Comparison of ENCODE assay signal across 8 cellular contexts in genomic region chr14:88492272-88493089, GRCh38.
DNase-seq lines count a peak whose midpoint lies in the region; ATAC-seq and TF ChIP-seq lines count a peak whose summit lies in the region.

No MANE protein-coding gene starts in this region.

- peak; percentile 66 for ATAC-seq in activated T-helper 17 cell treated with anti-CD3 and anti-CD28 coated beads, Interleukin-2, amount 50 U/mL, for 72 hours (replicated peaks)

- no peak overlapping the region for H3K9ac ChIP-seq in GM23248

- no peaks in the 10 kb centered on the region for H3K79me2 ChIP-seq in GM23248 (ENCODE audit: insufficient read depth)

- in situ Hi-C loops in GM23248 (cut with MboI) = no loop called here

- H3K36me3 Mint-ChIP-seq in activated T-helper 17 cell treated with anti-CD3 and anti-CD28 coated beads, Interleukin-2, amount 50 U/mL, for 72 hours (ENCODE audit: low read depth) = no peaks in the 10 kb centered on the region
- peaks cover 14% of the 10 kb centered on the region for H3K36me3 Mint-ChIP-seq in type B pancreatic cell

- H2AFZ ChIP-seq in GM23248 = no peak overlapping the region

- WGBS in GM23248 (ENCODE audit: low coverage in 1 of 2, low lambda C conversion rate in 2 of 2, missing lambda C conversion rate in 2 of 2), 2 experiments = 44 to 51% methylated on average over 12 of the region's 12 CpGs

- H3K4me2 ChIP-seq in GM23248 (ENCODE audit: unreplicated experiment) = no peak overlapping the region

- no peaks in the 10 kb centered on the region for H4K20me1 ChIP-seq in GM23248 (ENCODE audit: insufficient read depth)

- no peaks in the 10 kb centered on the region for H3K4me1 ChIP-seq in GM23248 (ENCODE audit: insufficient read depth)

- H3K4me1 Mint-ChIP-seq in activated T-helper 17 cell treated with anti-CD3 and anti-CD28 coated beads, Interleukin-2, amount 50 U/mL, for 72 hours = no peaks in the 10 kb centered on the region
- no peaks in the 10 kb centered on the region for H3K4me1 Mint-ChIP-seq in type B pancreatic cell (ENCODE audit: unreplicated experiment)

- H3K9me2 ChIP-seq in GM23248 (ENCODE audit: insufficient read depth) = no peaks in the 10 kb centered on the region

- no peaks in the 10 kb centered on the region for H3K9me3 Mint-ChIP-seq in activated T-helper 17 cell treated with anti-CD3 and anti-CD28 coated beads, Interleukin-2, amount 50 U/mL, for 72 hours
- no peaks in the 10 kb centered on the region for H3K9me3 Mint-ChIP-seq in type B pancreatic cell

- peaks cover 30% of the 10 kb centered on the region for H3K36me3 ChIP-seq in GM23248 (ENCODE audit: low read depth)

- no peaks in the 10 kb centered on the region for H3K27me3 ChIP-seq in GM23248 (replicated peaks; ENCODE audit: insufficient read depth)

- no peak overlapping the region for H3K4me3 Mint-ChIP-seq in activated T-helper 17 cell treated with anti-CD3 and anti-CD28 coated beads, Interleukin-2, amount 50 U/mL, for 72 hours
- no peak overlapping the region for H3K4me3 Mint-ChIP-seq in type B pancreatic cell

- no peaks in the 10 kb centered on the region for H3K9me3 ChIP-seq in GM23248 (ENCODE audit: low read depth)

- no peak overlapping the region for H3K27ac Mint-ChIP-seq in activated T-helper 17 cell treated with anti-CD3 and anti-CD28 coated beads, Interleukin-2, amount 50 U/mL, for 72 hours
- peak overlapping the region; percentile 18 for H3K27ac Mint-ChIP-seq in type B pancreatic cell

- H3F3A ChIP-seq in GM23248 (ENCODE audit: insufficient read depth) = no peaks in the 10 kb centered on the region

- peak; percentile 91 for TF ChIP-seq CTCF in foreskin fibroblast (IDR thresholded peaks at IDR 0.05; ENCODE audit: low read depth, low read length)
- TF ChIP-seq CTCF in type B pancreatic cell (conservative IDR thresholded peaks at IDR 0.05) = peak; percentile 96

- H3K27ac ChIP-seq in GM23248 = no peak overlapping the region

- H3K27me3 Mint-ChIP-seq in activated T-helper 17 cell treated with anti-CD3 and anti-CD28 coated beads, Interleukin-2, amount 50 U/mL, for 72 hours = peaks cover 4% of the 10 kb centered on the region
- no peaks in the 10 kb centered on the region for H3K27me3 Mint-ChIP-seq in type B pancreatic cell

- DNase-seq in GF-D8 (lab: John Stamatoyannopoulos, UW) = peak; percentile 3
- peak; percentile 80 for DNase-seq in GM23248
- peak; percentile 87 to 92 for DNase-seq in Kasumi-1 (lab: John Stamatoyannopoulos, UW)
- DNase-seq in RPMI8226 = peak; percentile 68
- DNase-seq in foreskin fibroblast = peak; percentile 66 to 86
- DNase-seq in occipital lobe (lab: John Stamatoyannopoulos, UW) = peak; percentile 16
- peak; percentile 76 for DNase-seq in type B pancreatic cell (ENCODE audit: extremely low spot score, unreplicated experiment)

- H3K4me3 ChIP-seq in GM23248 (no peak overlapping the region), foreskin fibroblast (ENCODE audit: low read depth in 1 of 2, low read length in 2 of 2) (no peak overlapping the region)

Comparison
In these comparisons a context has a peak if more than half of its experiments do, and no peak if none do; other contexts are left out.
1. DNase-seq: peak in every context shown above with its lines; median percentile 90 in Kasumi-1; 80 in GM23248; 76 in foreskin fibroblast; 76 in type B pancreatic cell; 68 in RPMI8226; 16 in occipital lobe; 3 in GF-D8.